ENCODE assay signal across 1 cellular context in the genomic region with DNA sequence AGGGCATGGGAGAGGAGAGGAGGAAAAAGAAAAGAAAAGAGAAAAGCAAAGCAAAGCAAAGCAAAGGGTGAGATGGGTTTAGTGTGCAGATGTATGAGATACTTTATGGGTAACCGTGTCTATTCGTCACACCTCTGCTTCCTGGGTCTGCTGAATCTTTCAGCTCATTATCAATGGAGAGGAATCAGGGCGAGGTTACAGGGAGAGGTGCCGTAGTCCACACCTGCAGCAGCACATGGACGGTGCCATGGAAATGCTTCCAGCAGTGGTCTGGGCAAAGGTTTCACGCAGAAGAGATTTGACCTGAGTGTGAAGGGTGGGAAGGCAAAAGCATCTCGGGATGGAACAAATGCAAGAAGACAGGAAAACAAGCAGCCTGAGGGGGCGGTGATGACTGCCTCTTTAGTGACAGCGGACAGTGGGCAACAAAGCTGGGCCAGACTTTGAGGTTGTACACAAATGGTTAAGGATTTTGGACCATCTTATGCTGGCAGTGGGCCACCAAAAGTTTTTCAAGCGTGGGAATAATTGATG.
TF ChIP-seq lines count a peak whose summit lies in the region.

No MANE protein-coding gene starts in this region.

TF ChIP-seq in IMR-90, 13 proteins besides CTCF, POLR2A, EP300 and RAD21:
- TF ChIP-seq CHD1 (IDR thresholded peaks at IDR 0.05; ENCODE audit: low read depth, low read length) = no peak
- no peak for TF ChIP-seq MAFK (IDR thresholded peaks at IDR 0.05; ENCODE audit: low read depth, low read length)
- TF ChIP-seq ELK1 (IDR thresholded peaks at IDR 0.05; ENCODE audit: borderline replicate concordance, low read depth, low read length) = no peak
- TF ChIP-seq FOS (IDR thresholded peaks at IDR 0.05; ENCODE audit: low read depth, low read length) = no peak
- no peak for TF ChIP-seq MXI1 (IDR thresholded peaks at IDR 0.05; ENCODE audit: borderline replicate concordance, low read depth, low read length)
- TF ChIP-seq SMC3 (IDR thresholded peaks at IDR 0.05; ENCODE audit: low read depth, low read length) = no peak
- TF ChIP-seq NFE2L2 (IDR thresholded peaks at IDR 0.05; ENCODE audit: low read depth, low read length) = no peak
- TF ChIP-seq, protein P1, sequence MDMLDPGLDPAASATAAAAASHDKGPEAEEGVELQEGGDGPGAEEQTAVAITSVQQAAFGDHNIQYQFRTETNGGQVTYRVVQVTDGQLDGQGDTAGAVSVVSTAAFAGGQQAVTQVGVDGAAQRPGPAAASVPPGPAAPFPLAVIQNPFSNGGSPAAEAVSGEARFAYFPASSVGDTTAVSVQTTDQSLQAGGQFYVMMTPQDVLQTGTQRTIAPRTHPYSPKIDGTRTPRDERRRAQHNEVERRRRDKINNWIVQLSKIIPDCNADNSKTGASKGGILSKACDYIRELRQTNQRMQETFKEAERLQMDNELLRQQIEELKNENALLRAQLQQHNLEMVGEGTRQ (IDR thresholded peaks at IDR 0.05; ENCODE audit: low read depth, low read length) = no peak
- TF ChIP-seq BHLHE40 (IDR thresholded peaks at IDR 0.05; ENCODE audit: low read depth, low read length) = no peak
- TF ChIP-seq CEBPB (IDR thresholded peaks at IDR 0.05; ENCODE audit: low read depth, low read length) = no peak
- TF ChIP-seq RCOR1 (IDR thresholded peaks at IDR 0.05; ENCODE audit: insufficient replicate concordance, low read length) = no peak
- no peak for TF ChIP-seq MAZ (IDR thresholded peaks at IDR 0.05; ENCODE audit: borderline replicate concordance, low read depth, low read length)
- TF ChIP-seq RFX5 (IDR thresholded peaks at IDR 0.05; ENCODE audit: low read depth, low read length) = no peak
